In the genomic region with DNA sequence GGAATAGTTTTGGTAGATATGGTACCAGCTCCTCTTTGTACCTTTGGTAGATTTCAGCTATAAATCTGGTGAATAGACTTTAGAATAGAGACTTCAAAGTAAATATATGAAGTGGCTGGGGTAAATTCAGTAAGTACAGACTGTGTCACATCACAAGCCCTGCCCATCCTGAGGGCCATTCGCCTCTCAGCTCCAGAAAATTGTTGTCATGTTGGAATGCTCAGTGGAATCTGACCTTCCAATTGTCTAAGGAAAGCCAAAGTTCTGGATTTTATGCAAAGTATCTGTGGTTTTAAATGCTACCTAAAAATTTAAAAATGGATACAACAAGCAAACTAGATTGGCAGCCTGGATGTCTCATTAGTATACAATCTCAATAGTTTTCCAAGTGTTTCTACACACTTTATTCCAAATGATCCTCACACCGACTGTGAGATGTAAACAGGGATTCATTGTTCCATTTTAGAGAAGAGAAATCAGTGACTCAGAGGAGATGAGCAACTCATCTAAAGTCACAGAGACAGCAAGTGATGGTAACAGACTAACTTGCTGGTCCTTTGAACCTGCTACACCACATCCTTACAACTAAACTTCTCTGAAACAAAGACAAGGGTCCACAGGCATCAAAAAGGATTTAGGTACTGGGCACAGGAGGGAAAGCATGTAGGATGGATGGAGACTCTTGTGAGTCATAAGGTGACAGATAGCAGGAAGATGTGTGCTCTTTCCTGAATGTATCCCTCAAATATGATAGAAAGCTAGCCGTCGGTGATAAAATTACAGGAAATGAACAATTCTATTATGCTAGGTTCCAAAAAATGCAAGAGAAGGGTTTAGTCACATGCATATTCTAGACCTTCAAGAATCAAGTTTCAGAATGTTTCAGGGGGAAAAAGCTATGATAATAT, we compare ENCODE assay signal across 31 cellular contexts.
A peak's percentile ranks its signal among the peaks of the same experiment; 100 is the strongest.
DNase-seq lines count a peak whose midpoint lies in the region; ATAC-seq and TF ChIP-seq lines count a peak whose summit lies in the region.
"Had no signal": no experiment of that assay in that cellular context is flagged by ENCODE, and none has a peak within 500 bp of the region (broad histone marks: within the 10 kb centered on the region; RNA-seq: fewer than 3 reads in every experiment).

No MANE protein-coding gene starts in this region.

- dilution Hi-C loops in mammary epithelial cell (cut with HindIII; ENCODE audit: low sequenced_read_pairs), result no loop called here

- H3K36me3 ChIP-seq in mammary epithelial cell (ENCODE audit: insufficient read depth, low read length) (no peaks in the 10 kb centered on the region), PC-9 (ENCODE audit: low read depth) (no peaks in the 10 kb centered on the region)
- H3K36me3 ChIP-seq: left lung, right lobe of liver, uterus had no signal

- ATAC-seq in SK-N-SH treated with all-trans-retinoic acid at 6 μM for 48 hours (peak; percentile 76), GM18511 (IDR thresholded peaks at IDR 0.05; ENCODE audit: unreplicated experiment) (no peak)
- ATAC-seq: activated T-cell treated with anti-CD3 and anti-CD28 coated beads, Interleukin-2, amount 50 U/mL, for 4 hours; esophagus mucosa; HCT116; left lung; PC-3; right lobe of liver had no signal

- H3K4me1 Mint-ChIP-seq in MCF 10A (ENCODE audit: insufficient read depth, unreplicated experiment), result no peaks in the 10 kb centered on the region
- H3K4me1 Mint-ChIP-seq: activated CD4-positive, alpha-beta T cell treated with anti-CD3 and anti-CD28 coated beads, Interleukin-2, amount 10 ng/mL, durations not matched to agents 24 days and 14 days; CD4-positive, alpha-beta memory T cell had no signal

- no peak overlapping the region for H3K27ac Mint-ChIP-seq in MCF 10A (ENCODE audit: low read depth, unreplicated experiment)
- H3K27ac Mint-ChIP-seq: activated CD4-positive, alpha-beta T cell treated with anti-CD3 and anti-CD28 coated beads, Interleukin-2, amount 10 ng/mL, durations not matched to agents 24 days and 14 days; CD4-positive, alpha-beta memory T cell; progenitor cell of endocrine pancreas had no signal

- no peak for TF ChIP-seq CTCF in mammary epithelial cell (conservative IDR thresholded peaks at IDR 0.05 in 1 of 2, IDR thresholded peaks at IDR 0.05 in 1 of 2; ENCODE audit: extremely low read depth in 1 of 2, insufficient read depth in 1 of 2, low read depth in 1 of 2, low read length in 2 of 2)
- no peak for TF ChIP-seq CTCF in MCF 10A (IDR thresholded peaks at IDR 0.05; ENCODE audit: unreplicated experiment)
- TF ChIP-seq CTCF in fibroblast of pulmonary artery (IDR thresholded peaks at IDR 0.05; ENCODE audit: low read length, missing control alignments), result no peak
- no peak for TF ChIP-seq CTCF in PC-9 (conservative IDR thresholded peaks at IDR 0.05)

- CTCF ChIA-PET in mammary epithelial cell (lab: Charles Lee; ENCODE audit: low non-redundant PET), result no interaction called here
- CTCF ChIA-PET in MCF 10A (lab: Yijun Ruan, JAX), result interaction anchor here (0.9 kb wide), 1 partner anchor 47 kb away, joined by 5 read pairs; no protein-coding TSS in a partner anchor
- CTCF ChIA-PET in PC-9 (lab: Charles Lee), result no interaction called here

- no peaks in the 10 kb centered on the region for H4K20me1 ChIP-seq in mammary epithelial cell (ENCODE audit: insufficient read depth, low read length)
- no peaks in the 10 kb centered on the region for H4K20me1 ChIP-seq in PC-9 (ENCODE audit: insufficient read depth)

- H3K4me1 ChIP-seq in mammary epithelial cell (ENCODE audit: insufficient read depth, low read length), result peaks cover 7% of the 10 kb centered on the region
- no peaks in the 10 kb centered on the region for H3K4me1 ChIP-seq in PC-9 (replicated peaks; ENCODE audit: insufficient read depth)
- H3K4me1 ChIP-seq: left lung, right lobe of liver, uterus had no signal

- H3K27ac ChIP-seq in mammary epithelial cell (ENCODE audit: insufficient read depth, low read depth, low read length), result no peak overlapping the region
- no peak overlapping the region for H3K27ac ChIP-seq in PC-9
- H3K27ac ChIP-seq: 22Rv1, cardiac muscle cell, left lung, right lobe of liver, uterus, VCaP had no signal

- no peaks in the 10 kb centered on the region for H3K9me2 ChIP-seq in PC-9 (ENCODE audit: insufficient read depth)

- H3K79me2 ChIP-seq in mammary epithelial cell (ENCODE audit: insufficient read depth, low read length) (no peaks in the 10 kb centered on the region), PC-9 (ENCODE audit: low read depth) (no peaks in the 10 kb centered on the region)

- H3K4me2 ChIP-seq in mammary epithelial cell (ENCODE audit: insufficient read depth, low read depth, low read length) (no peak overlapping the region), PC-9 (no peak overlapping the region)

- H3K9me3 ChIP-seq in mammary epithelial cell (replicated peaks; ENCODE audit: insufficient read depth, low read length), result no peaks in the 10 kb centered on the region
- H3K9me3 ChIP-seq in PC-9 (ENCODE audit: insufficient read depth, low read depth), result no peaks in the 10 kb centered on the region
- H3K9me3 ChIP-seq: left lung, right lobe of liver, uterus had no signal

- no peaks in the 10 kb centered on the region for H3F3A ChIP-seq in PC-9 (ENCODE audit: insufficient read depth, low read depth)

- in situ Hi-C loops in mammary epithelial cell (cut with MboI; ENCODE audit: low sequenced_read_pairs in 2 of 2), result no loop called here

- H3K9ac ChIP-seq in mammary epithelial cell (ENCODE audit: insufficient read depth, low read length), result no peak overlapping the region

- 79% methylated on average over 4 of the region's 4 CpGs for WGBS in mammary epithelial cell (ENCODE audit: low coverage, missing lambda C conversion rate)

- no peaks in the 10 kb centered on the region for H3K27me3 Mint-ChIP-seq in MCF 10A (ENCODE audit: insufficient read depth, unreplicated experiment)
- H3K27me3 Mint-ChIP-seq: activated CD4-positive, alpha-beta T cell treated with anti-CD3 and anti-CD28 coated beads, Interleukin-2, amount 10 ng/mL, durations not matched to agents 24 days and 14 days; progenitor cell of endocrine pancreas had no signal

- POLR2A ChIA-PET in MCF 10A (lab: Yijun Ruan, JAX) (no interaction called here), PC-9 (lab: Charles Lee; ENCODE audit: unreplicated experiment) (no interaction called here)

- no peak overlapping the region for H2AFZ ChIP-seq in mammary epithelial cell (ENCODE audit: low read depth, low read length)
- no peak overlapping the region for H2AFZ ChIP-seq in PC-9

- peak; percentile 12 for DNase-seq in mammary epithelial cell
- no peak for DNase-seq in MCF 10A (ENCODE audit: unreplicated experiment)
- peak; percentile 17 for DNase-seq in fibroblast of pulmonary artery (ENCODE audit: low read depth)
- DNase-seq in PC-9, result no peak
- DNase-seq in occipital lobe (lab: John Stamatoyannopoulos, UW), result no peak
- DNase-seq in activated CD4-positive, CD25-positive, alpha-beta regulatory T cell treated with anti-CD3 and anti-CD28 coated beads, Interleukin-2, amount 50 U/mL, for 72 hours, result no peak
- DNase-seq: activated CD4-positive, alpha-beta T cell treated with anti-CD3 and anti-CD28 coated beads, Interleukin-2, amount 10 ng/mL, durations not matched to agents 24 days and 14 days; activated naive CD4-positive, alpha-beta T cell treated with Interleukin-2 at 50 U/mL for 16 hours; activated T-cell treated with anti-CD3 and anti-CD28 coated beads, Interleukin-2, amount 50 U/mL, for 4 hours; amniotic stem cell; CD4-positive, alpha-beta memory T cell; cortex of kidney; DMS 273 treated with DMSO at 0.1 percent for 48 hours; hypothalamus; Karpas-422; left lung; NCI-H510A treated with DMSO at 0.1 percent for 48 hours; NK-92 treated with Interleukin-12 subunit alpha and Interleukin-12 subunit beta, amount 100 ng/mL, for 24 hours; PC-3; right lobe of liver; SHP77; stimulated activated naive CD4-positive, alpha-beta T cell; uterus had no signal

- no peaks in the 10 kb centered on the region for H3K27me3 ChIP-seq in mammary epithelial cell (ENCODE audit: insufficient read depth, low read length)
- H3K27me3 ChIP-seq in PC-9 (ENCODE audit: insufficient read depth, low read depth), result no peaks in the 10 kb centered on the region
- H3K27me3 ChIP-seq: cardiac muscle cell, left lung, right lobe of liver, uterus had no signal

- no peak overlapping the region for H3K4me3 Mint-ChIP-seq in MCF 10A (ENCODE audit: unreplicated experiment)
- H3K4me3 Mint-ChIP-seq: activated CD4-positive, alpha-beta T cell treated with anti-CD3 and anti-CD28 coated beads, Interleukin-2, amount 10 ng/mL, durations not matched to agents 24 days and 14 days; activated T-cell treated with anti-CD3 and anti-CD28 coated beads, Interleukin-2, amount 50 U/mL, for 4 hours; CD4-positive, alpha-beta memory T cell had no signal

- BruUV-seq in mammary epithelial cell (replicated peaks; lab: Mats Ljungman, UMichigan) (TSS peak; percentile 51), MCF 10A (replicated peaks; lab: Mats Ljungman, UMichigan) (no TSS peak), PC-9 (replicated peaks; lab: Mats Ljungman, UMichigan) (no TSS peak)

- peaks cover 6% of the 10 kb centered on the region for H3K36me3 Mint-ChIP-seq in MCF 10A (ENCODE audit: insufficient read depth, unreplicated experiment)
- H3K36me3 Mint-ChIP-seq: CD4-positive, alpha-beta memory T cell had no signal

- H3K9me3 Mint-ChIP-seq in MCF 10A (ENCODE audit: unreplicated experiment), result no peaks in the 10 kb centered on the region
- H3K9me3 Mint-ChIP-seq: activated CD4-positive, alpha-beta T cell treated with anti-CD3 and anti-CD28 coated beads, Interleukin-2, amount 10 ng/mL, durations not matched to agents 24 days and 14 days; activated T-cell treated with anti-CD3 and anti-CD28 coated beads, Interleukin-2, amount 50 U/mL, for 4 hours had no signal

- intact Hi-C loops in mammary epithelial cell (cut with micrococcal nuclease) (no loop called here), MCF 10A (cut with micrococcal nuclease) (no loop called here), PC-9 (cut with micrococcal nuclease; ENCODE audit: unreplicated experiment) (no loop called here)

- H3K4me3 ChIP-seq in mammary epithelial cell (replicated peaks in 1 of 3; ENCODE audit: insufficient read depth in 1 of 3, low read depth in 2 of 3, low read length in 3 of 3) (no peak overlapping the region), fibroblast of pulmonary artery (replicated peaks; ENCODE audit: low read depth, low read length) (no peak overlapping the region), PC-9 (no peak overlapping the region)
- H3K4me3 ChIP-seq: cardiac muscle cell, left lung, right lobe of liver, uterus had no signal

Comparison
In these comparisons a context has a peak if more than half of its experiments do, and no peak if none do; other contexts are left out.
1. DNase-seq: peak in mammary epithelial cell (single experiment) and fibroblast of pulmonary artery (single experiment); none in MCF 10A (single experiment), PC-9 (0 of 2), occipital lobe (single experiment) and activated CD4-positive, CD25-positive, alpha-beta regulatory T cell treated with anti-CD3 and anti-CD28 coated beads, Interleukin-2, amount 50 U/mL, for 72 hours (single experiment).